Comparison of ENCODE assay signal across 1 cellular context in genomic region chr19:55258828-55259539, GRCh38.
A peak's percentile ranks its signal among the peaks of the same experiment; 100 is the strongest.
TF ChIP-seq lines count a peak whose summit lies in the region.

A gene with protein sequence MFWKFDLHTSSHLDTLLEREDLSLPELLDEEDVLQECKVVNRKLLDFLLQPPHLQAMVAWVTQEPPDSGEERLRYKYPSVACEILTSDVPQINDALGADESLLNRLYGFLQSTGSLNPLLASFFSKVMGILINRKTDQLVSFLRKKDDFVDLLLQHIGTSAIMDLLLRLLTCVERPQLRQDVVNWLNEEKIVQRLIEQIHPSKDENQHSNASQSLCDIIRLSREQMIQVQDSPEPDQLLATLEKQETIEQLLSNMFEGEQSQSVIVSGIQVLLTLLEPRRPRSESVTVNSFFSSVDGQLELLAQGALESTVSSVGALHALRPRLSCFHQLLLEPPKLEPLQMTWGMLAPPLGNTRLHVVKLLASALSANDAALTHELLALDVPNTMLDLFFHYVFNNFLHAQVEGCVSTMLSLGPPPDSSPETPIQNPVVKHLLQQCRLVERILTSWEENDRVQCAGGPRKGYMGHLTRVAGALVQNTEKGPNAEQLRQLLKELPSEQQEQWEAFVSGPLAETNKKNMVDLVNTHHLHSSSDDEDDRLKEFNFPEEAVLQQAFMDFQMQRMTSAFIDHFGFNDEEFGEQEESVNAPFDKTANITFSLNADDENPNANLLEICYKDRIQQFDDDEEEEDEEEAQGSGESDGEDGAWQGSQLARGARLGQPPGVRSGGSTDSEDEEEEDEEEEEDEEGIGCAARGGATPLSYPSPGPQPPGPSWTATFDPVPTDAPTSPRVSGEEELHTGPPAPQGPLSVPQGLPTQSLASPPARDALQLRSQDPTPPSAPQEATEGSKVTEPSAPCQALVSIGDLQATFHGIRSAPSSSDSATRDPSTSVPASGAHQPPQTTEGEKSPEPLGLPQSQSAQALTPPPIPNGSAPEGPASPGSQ (minus strand): TSS chr19:55259017. CDS start chr19:55247103, 11,914 bp downstream.

TF ChIP-seq in HepG2, 621 proteins besides CTCF, POLR2A, EP300 and RAD21 (continued from another document and continues in another):
- TF ChIP-seq ZNF784 (CRISPR knock-in tag; IDR thresholded peaks at IDR 0.05; ENCODE audit: borderline replicate concordance) (no peak), ATF3 (CRISPR knock-in tag; IDR thresholded peaks at IDR 0.05) (no peak), ZNF253 (CRISPR knock-in tag; IDR thresholded peaks at IDR 0.05; ENCODE audit: borderline replicate concordance) (no peak), ZNF274 (CRISPR knock-in tag; IDR thresholded peaks at IDR 0.05) (no peak), RERE (CRISPR knock-in tag; IDR thresholded peaks at IDR 0.05; ENCODE audit: low read depth) (0 out of 2 replicates have a peak, but pooled peaks have one; percentile 15), ISL2 (CRISPR knock-in tag; IDR thresholded peaks at IDR 0.05) (peak; percentile 81; the same call in 1 of the 2 replicates), SATB2 (CRISPR knock-in tag; IDR thresholded peaks at IDR 0.05) (no peak), FUBP1 (CRISPR knock-in tag; IDR thresholded peaks at IDR 0.05; ENCODE audit: borderline replicate concordance) (no peak), BRD4 (CRISPR knock-in tag; IDR thresholded peaks at IDR 0.05) (no peak; the same call in 1 of the 2 replicates), ZNF644 (CRISPR knock-in tag; IDR thresholded peaks at IDR 0.05; ENCODE audit: low read depth) (no peak), ATRX (CRISPR knock-in tag; IDR thresholded peaks at IDR 0.05; ENCODE audit: borderline replicate concordance) (no peak; the same call in 1 of the 2 replicates), ZBTB40 (IDR thresholded peaks at IDR 0.05) (no peak), ZBTB40 (CRISPR knock-in tag; IDR thresholded peaks at IDR 0.05) (no peak; the same call in 1 of the 2 replicates), HES4 (CRISPR knock-in tag; IDR thresholded peaks at IDR 0.05; ENCODE audit: borderline replicate concordance) (peak; percentile 93), ARNT (IDR thresholded peaks at IDR 0.05) (no peak), NFKBIZ (CRISPR knock-in tag; IDR thresholded peaks at IDR 0.05) (peak; percentile 92; the same call in 1 of the 2 replicates)
- TF ChIP-seq, protein P1, sequence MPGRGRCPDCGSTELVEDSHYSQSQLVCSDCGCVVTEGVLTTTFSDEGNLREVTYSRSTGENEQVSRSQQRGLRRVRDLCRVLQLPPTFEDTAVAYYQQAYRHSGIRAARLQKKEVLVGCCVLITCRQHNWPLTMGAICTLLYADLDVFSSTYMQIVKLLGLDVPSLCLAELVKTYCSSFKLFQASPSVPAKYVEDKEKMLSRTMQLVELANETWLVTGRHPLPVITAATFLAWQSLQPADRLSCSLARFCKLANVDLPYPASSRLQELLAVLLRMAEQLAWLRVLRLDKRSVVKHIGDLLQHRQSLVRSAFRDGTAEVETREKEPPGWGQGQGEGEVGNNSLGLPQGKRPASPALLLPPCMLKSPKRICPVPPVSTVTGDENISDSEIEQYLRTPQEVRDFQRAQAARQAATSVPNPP (CRISPR knock-in tag; IDR thresholded peaks at IDR 0.05) = peak; percentile 96; the same call in 1 of the 2 replicates
- TF ChIP-seq, protein P2, sequence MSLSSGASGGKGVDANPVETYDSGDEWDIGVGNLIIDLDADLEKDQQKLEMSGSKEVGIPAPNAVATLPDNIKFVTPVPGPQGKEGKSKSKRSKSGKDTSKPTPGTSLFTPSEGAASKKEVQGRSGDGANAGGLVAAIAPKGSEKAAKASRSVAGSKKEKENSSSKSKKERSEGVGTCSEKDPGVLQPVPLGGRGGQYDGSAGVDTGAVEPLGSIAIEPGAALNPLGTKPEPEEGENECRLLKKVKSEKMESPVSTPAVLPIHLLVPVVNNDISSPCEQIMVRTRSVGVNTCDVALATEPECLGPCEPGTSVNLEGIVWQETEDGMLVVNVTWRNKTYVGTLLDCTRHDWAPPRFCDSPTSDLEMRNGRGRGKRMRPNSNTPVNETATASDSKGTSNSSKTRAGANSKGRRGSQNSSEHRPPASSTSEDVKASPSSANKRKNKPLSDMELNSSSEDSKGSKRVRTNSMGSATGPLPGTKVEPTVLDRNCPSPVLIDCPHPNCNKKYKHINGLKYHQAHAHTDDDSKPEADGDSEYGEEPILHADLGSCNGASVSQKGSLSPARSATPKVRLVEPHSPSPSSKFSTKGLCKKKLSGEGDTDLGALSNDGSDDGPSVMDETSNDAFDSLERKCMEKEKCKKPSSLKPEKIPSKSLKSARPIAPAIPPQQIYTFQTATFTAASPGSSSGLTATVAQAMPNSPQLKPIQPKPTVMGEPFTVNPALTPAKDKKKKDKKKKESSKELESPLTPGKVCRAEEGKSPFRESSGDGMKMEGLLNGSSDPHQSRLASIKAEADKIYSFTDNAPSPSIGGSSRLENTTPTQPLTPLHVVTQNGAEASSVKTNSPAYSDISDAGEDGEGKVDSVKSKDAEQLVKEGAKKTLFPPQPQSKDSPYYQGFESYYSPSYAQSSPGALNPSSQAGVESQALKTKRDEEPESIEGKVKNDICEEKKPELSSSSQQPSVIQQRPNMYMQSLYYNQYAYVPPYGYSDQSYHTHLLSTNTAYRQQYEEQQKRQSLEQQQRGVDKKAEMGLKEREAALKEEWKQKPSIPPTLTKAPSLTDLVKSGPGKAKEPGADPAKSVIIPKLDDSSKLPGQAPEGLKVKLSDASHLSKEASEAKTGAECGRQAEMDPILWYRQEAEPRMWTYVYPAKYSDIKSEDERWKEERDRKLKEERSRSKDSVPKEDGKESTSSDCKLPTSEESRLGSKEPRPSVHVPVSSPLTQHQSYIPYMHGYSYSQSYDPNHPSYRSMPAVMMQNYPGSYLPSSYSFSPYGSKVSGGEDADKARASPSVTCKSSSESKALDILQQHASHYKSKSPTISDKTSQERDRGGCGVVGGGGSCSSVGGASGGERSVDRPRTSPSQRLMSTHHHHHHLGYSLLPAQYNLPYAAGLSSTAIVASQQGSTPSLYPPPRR (CRISPR knock-in tag; IDR thresholded peaks at IDR 0.05; ENCODE audit: borderline replicate concordance) = peak; percentile 40; the same call in 1 of the 2 replicates
